ENCODE assay signal across 23 cellular contexts in the genomic region with DNA sequence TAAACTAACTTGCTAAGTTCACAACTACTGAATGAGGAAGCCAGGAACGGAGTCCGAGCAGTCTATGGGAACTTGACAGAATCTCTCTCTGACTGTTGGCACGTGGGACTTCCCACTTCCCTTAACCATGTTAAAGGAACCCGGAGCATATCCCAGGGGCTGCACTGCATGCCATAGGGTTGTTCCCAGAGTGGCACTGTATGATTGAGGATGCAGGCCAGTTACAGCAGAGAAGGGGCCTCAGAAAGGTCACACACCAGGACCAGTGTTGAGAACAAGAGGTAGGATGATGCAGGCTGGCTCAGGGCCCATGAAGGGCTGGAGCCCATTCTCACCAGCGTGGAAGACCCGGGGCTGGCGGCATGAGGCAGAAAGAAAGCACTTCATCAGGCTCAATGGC.
DNase-seq lines count a peak whose midpoint lies in the region; ATAC-seq and TF ChIP-seq lines count a peak whose summit lies in the region.
"Had no signal": no experiment of that assay in that cellular context is flagged by ENCODE, and none has a peak within 500 bp of the region (broad histone marks: within the 10 kb centered on the region; RNA-seq: fewer than 3 reads in every experiment).

No MANE protein-coding gene starts in this region.

- H3K36me3 Mint-ChIP-seq in stimulated activated naive B cell treated with anti-CD40 and anti-IgM and Interleukin-4, amounts not matched to agents 10 μg/mL and 1 μg/mL and 100 μg/mL, for 72 hours, result no peaks in the 10 kb centered on the region
- H3K36me3 Mint-ChIP-seq: activated naive CD8-positive, alpha-beta T cell; natural killer cell treated with Interleukin-12 subunit alpha and Interleukin-12 subunit beta and Interleukin-15 and Interleukin-18, amount 100 ng/mL, for 72 hours had no signal

- intact Hi-C loops in posterior cingulate gyrus (cut with DNase I), result no loop called here

- ATAC-seq in GM18867 (IDR thresholded peaks at IDR 0.05; ENCODE audit: unreplicated experiment), result peak; percentile 33
- peak; percentile 31 for ATAC-seq in HG02798 (IDR thresholded peaks at IDR 0.05; ENCODE audit: poor library complexity, unreplicated experiment)
- ATAC-seq in stimulated activated naive B cell treated with anti-CD40 and anti-IgM and Interleukin-4, amounts not matched to agents 10 μg/mL and 1 μg/mL and 100 μg/mL, for 72 hours (replicated peaks), result peak; percentile 22 to 60
- no peak for ATAC-seq in GM21737 (IDR thresholded peaks at IDR 0.05; ENCODE audit: unreplicated experiment)
- ATAC-seq: effector memory CD8-positive, alpha-beta T cell; gastroesophageal sphincter; stimulated activated naive CD8-positive, alpha-beta T cell treated with anti-CD3 and anti-CD28 coated beads, Interleukin-15, Interleukin-2, amounts not matched to agents 100 U/mL and 50 U/mL, for 24 hours had no signal

- peaks cover 0 to 3% of the 10 kb centered on the region in 2 donors for H3K4me1 Mint-ChIP-seq in stimulated activated naive B cell treated with anti-CD40 and anti-IgM and Interleukin-4, amounts not matched to agents 10 μg/mL and 1 μg/mL and 100 μg/mL, for 72 hours

- peak; percentile 2 for DNase-seq in choroid plexus epithelial cell (ENCODE audit: low read depth)
- DNase-seq in stimulated activated naive B cell treated with anti-CD40 and anti-IgM and Interleukin-4, amounts not matched to agents 10 μg/mL and 1 μg/mL and 100 μg/mL, for 72 hours, result no peak
- no peak for DNase-seq in mucosa of gallbladder (ENCODE audit: low spot score)
- no peak for DNase-seq in posterior cingulate gyrus
- DNase-seq: activated CD4-positive, alpha-beta T cell treated with anti-CD3 and anti-CD28 coated beads for 48 hours; AML-193; Caco-2; DND-41; effector memory CD8-positive, alpha-beta T cell; esophagus squamous epithelium; Karpas-422; NCI-H1417 treated with DMSO at 0.1 percent for 48 hours; NCI-H526; ovary; SHP77; stimulated activated naive CD8-positive, alpha-beta T cell treated with anti-CD3 and anti-CD28 coated beads, Interleukin-15, Interleukin-2, amounts not matched to agents 100 U/mL and 50 U/mL, for 24 hours; thyroid gland had no signal

- H3K9me3 Mint-ChIP-seq in stimulated activated naive B cell treated with anti-CD40 and anti-IgM and Interleukin-4, amounts not matched to agents 10 μg/mL and 1 μg/mL and 100 μg/mL, for 72 hours, result no peaks in the 10 kb centered on the region
- H3K9me3 Mint-ChIP-seq: effector memory CD8-positive, alpha-beta T cell; natural killer cell treated with Interleukin-12 subunit alpha and Interleukin-12 subunit beta and Interleukin-15 and Interleukin-18, amount 100 ng/mL, for 72 hours had no signal

- no peak overlapping the region for H3K4me3 Mint-ChIP-seq in stimulated activated naive B cell treated with anti-CD40 and anti-IgM and Interleukin-4, amounts not matched to agents 10 μg/mL and 1 μg/mL and 100 μg/mL, for 72 hours
- H3K4me3 Mint-ChIP-seq: activated naive CD8-positive, alpha-beta T cell; effector memory CD8-positive, alpha-beta T cell; natural killer cell treated with Interleukin-12 subunit alpha and Interleukin-12 subunit beta and Interleukin-15 and Interleukin-18, amount 100 ng/mL, for 72 hours had no signal

- TF ChIP-seq CTCF in choroid plexus epithelial cell (conservative IDR thresholded peaks at IDR 0.05; ENCODE audit: low read depth, low read length), result no peak

- no peak overlapping the region for H3K27ac Mint-ChIP-seq in stimulated activated naive B cell treated with anti-CD40 and anti-IgM and Interleukin-4, amounts not matched to agents 10 μg/mL and 1 μg/mL and 100 μg/mL, for 72 hours
- H3K27ac Mint-ChIP-seq: activated naive CD8-positive, alpha-beta T cell; effector memory CD8-positive, alpha-beta T cell; natural killer cell treated with Interleukin-12 subunit alpha and Interleukin-12 subunit beta and Interleukin-15 and Interleukin-18, amount 100 ng/mL, for 72 hours had no signal

- peaks cover 0 to 3% of the 10 kb centered on the region in 2 donors for H3K27me3 Mint-ChIP-seq in stimulated activated naive B cell treated with anti-CD40 and anti-IgM and Interleukin-4, amounts not matched to agents 10 μg/mL and 1 μg/mL and 100 μg/mL, for 72 hours

- H3K4me3 ChIP-seq in choroid plexus epithelial cell (ENCODE audit: low read depth, low read length), result no peak overlapping the region
- H3K4me3 ChIP-seq: esophagus squamous epithelium, gastroesophageal sphincter, ovary, thyroid gland had no signal
